Comparison of ENCODE assay signal across 18 cellular contexts in genomic region chr7:51262796-51263519, GRCh38. TPM values are rescaled to one million over a fixed set of nuclear protein-coding genes. Genes with fewer than 3 reads are reported as not detected.
DNase-seq lines count a peak whose midpoint lies in the region; ATAC-seq and TF ChIP-seq lines count a peak whose summit lies in the region.
"Had no signal": no experiment of that assay in that cellular context is flagged by ENCODE, and none has a peak within 500 bp of the region (broad histone marks: within the 10 kb centered on the region; RNA-seq: fewer than 3 reads in every experiment).

No MANE protein-coding gene starts in this region.

- WGBS in hepatocyte (ENCODE audit: low lambda C conversion rate, missing lambda C conversion rate) = 92% methylated on average over 12 of the region's 12 CpGs
- WGBS in prostate gland = 86% methylated on average over 12 of the region's 12 CpGs

- peaks cover 75% of the 10 kb centered on the region for H3K79me2 ChIP-seq in hepatocyte

- H3K27ac Mint-ChIP-seq in stimulated activated memory B cell treated with anti-CD40 and anti-IgM and Interleukin-4, amounts not matched to agents 10 μg/mL and 1 μg/mL and 100 μg/mL, for 72 hours = no peak overlapping the region
- H3K27ac Mint-ChIP-seq: CD4-positive, alpha-beta T cell; HFFc6; stimulated activated effector memory CD8-positive, alpha-beta T cell treated with anti-CD3 and anti-CD28 coated beads, Interleukin-12 subunit alpha, Interleukin-12 subunit beta, amount 100 ng/mL, for 72 hours had no signal

- H3K9me2 ChIP-seq in hepatocyte (replicated peaks; ENCODE audit: insufficient read depth) = no peaks in the 10 kb centered on the region

- no peaks in the 10 kb centered on the region for H3K36me3 Mint-ChIP-seq in stimulated activated memory B cell treated with anti-CD40 and anti-IgM and Interleukin-4, amounts not matched to agents 10 μg/mL and 1 μg/mL and 100 μg/mL, for 72 hours
- H3K36me3 Mint-ChIP-seq: stimulated activated effector memory CD8-positive, alpha-beta T cell treated with anti-CD3 and anti-CD28 coated beads, Interleukin-12 subunit alpha, Interleukin-12 subunit beta, amount 100 ng/mL, for 72 hours had no signal

- no peak overlapping the region for H3K4me3 Mint-ChIP-seq in stimulated activated memory B cell treated with anti-CD40 and anti-IgM and Interleukin-4, amounts not matched to agents 10 μg/mL and 1 μg/mL and 100 μg/mL, for 72 hours
- H3K4me3 Mint-ChIP-seq: CD4-positive, alpha-beta T cell; HFFc6; stimulated activated effector memory CD8-positive, alpha-beta T cell treated with anti-CD3 and anti-CD28 coated beads, Interleukin-12 subunit alpha, Interleukin-12 subunit beta, amount 100 ng/mL, for 72 hours had no signal

- TF ChIP-seq POLR2A in Peyer's patch (IDR thresholded peaks at IDR 0.05) (no peak), prostate gland (IDR thresholded peaks at IDR 0.05) (no peak)

- H3K9me3 Mint-ChIP-seq in stimulated activated memory B cell treated with anti-CD40 and anti-IgM and Interleukin-4, amounts not matched to agents 10 μg/mL and 1 μg/mL and 100 μg/mL, for 72 hours = no peaks in the 10 kb centered on the region
- H3K9me3 Mint-ChIP-seq: CD4-positive, alpha-beta T cell; stimulated activated effector memory CD8-positive, alpha-beta T cell treated with anti-CD3 and anti-CD28 coated beads, Interleukin-12 subunit alpha, Interleukin-12 subunit beta, amount 100 ng/mL, for 72 hours had no signal

- H3K4me1 ChIP-seq in Peyer's patch (peaks cover 0 to 44% (median 7%) of the 10 kb centered on the region in 4 donors), hepatocyte (ENCODE audit: insufficient read depth) (peaks cover 28% of the 10 kb centered on the region), prostate gland (replicated peaks) (peaks cover 27% of the 10 kb centered on the region)
- H3K4me1 ChIP-seq: uterus had no signal

- H3K4me3 ChIP-seq in Peyer's patch (no peak overlapping the region), hepatocyte (no peak overlapping the region), prostate gland (no peak overlapping the region)
- H3K4me3 ChIP-seq: uterus had no signal

- DNase-seq in Peyer's patch (no peak), hepatocyte (ENCODE audit: low spot score) (no peak), prostate gland (ENCODE audit: low spot score) (no peak), AML-193 (lab: John Stamatoyannopoulos, UW) (no peak), dermis blood vessel endothelial cell (no peak)
- DNase-seq: CD4-positive, alpha-beta T cell; effector memory CD4-positive, alpha-beta T cell; HFFc6; kidney; NCI-H187 treated with DMSO at 0.1 percent for 48 hours; NCI-H446; T-helper 2 cell; uterus had no signal

- intact Hi-C loops in prostate gland (cut with DNase I) = no loop called here

- no peaks in the 10 kb centered on the region for H3K4me1 Mint-ChIP-seq in stimulated activated memory B cell treated with anti-CD40 and anti-IgM and Interleukin-4, amounts not matched to agents 10 μg/mL and 1 μg/mL and 100 μg/mL, for 72 hours
- H3K4me1 Mint-ChIP-seq: stimulated activated effector memory CD8-positive, alpha-beta T cell treated with anti-CD3 and anti-CD28 coated beads, Interleukin-12 subunit alpha, Interleukin-12 subunit beta, amount 100 ng/mL, for 72 hours had no signal

- H3K27me3 Mint-ChIP-seq in stimulated activated memory B cell treated with anti-CD40 and anti-IgM and Interleukin-4, amounts not matched to agents 10 μg/mL and 1 μg/mL and 100 μg/mL, for 72 hours = no peaks in the 10 kb centered on the region
- H3K27me3 Mint-ChIP-seq: CD4-positive, alpha-beta T cell had no signal

- peaks cover 4% of the 10 kb centered on the region for H4K20me1 ChIP-seq in hepatocyte (ENCODE audit: insufficient read depth, poor library complexity, severe bottlenecking)

- H3K9me3 ChIP-seq in Peyer's patch (no peaks in the 10 kb centered on the region), hepatocyte (ENCODE audit: low read depth) (no peaks in the 10 kb centered on the region), prostate gland (no peaks in the 10 kb centered on the region)
- H3K9me3 ChIP-seq: uterus had no signal

- H3K27me3 ChIP-seq in Peyer's patch (no peaks in the 10 kb centered on the region), hepatocyte (no peaks in the 10 kb centered on the region), prostate gland (replicated peaks; ENCODE audit: insufficient read depth) (no peaks in the 10 kb centered on the region)
- H3K27me3 ChIP-seq: uterus had no signal

- H3K36me3 ChIP-seq in Peyer's patch (no peaks in the 10 kb centered on the region), hepatocyte (replicated peaks; ENCODE audit: insufficient read depth, low read depth) (no peaks in the 10 kb centered on the region), prostate gland (no peaks in the 10 kb centered on the region)
- H3K36me3 ChIP-seq: uterus had no signal

- no peak for ATAC-seq in HG03432 (IDR thresholded peaks at IDR 0.05; ENCODE audit: unreplicated experiment)
- no peak for ATAC-seq in stimulated activated memory B cell treated with anti-CD40 and anti-IgM and Interleukin-4, amounts not matched to agents 10 μg/mL and 1 μg/mL and 100 μg/mL, for 72 hours

- H3K4me2 ChIP-seq in hepatocyte = peak overlapping the region; percentile 2

- no peak overlapping the region for H2AFZ ChIP-seq in hepatocyte

- no peak for TF ChIP-seq CTCF in C4-2B (conservative IDR thresholded peaks at IDR 0.05)
- no peak for TF ChIP-seq CTCF in Peyer's patch (IDR thresholded peaks at IDR 0.05)
- TF ChIP-seq CTCF in hepatocyte (IDR thresholded peaks at IDR 0.05; ENCODE audit: poor library complexity) = no peak
- TF ChIP-seq CTCF in prostate gland (IDR thresholded peaks at IDR 0.05) = no peak

- H3K27ac ChIP-seq in C4-2B (peak overlapping the region; percentile 74), Peyer's patch (peak overlapping the region in 3 of 4 donors; percentile 37 to 83 (median 76)), hepatocyte (peak overlapping the region; percentile 56), prostate gland (peak overlapping the region; percentile 83 to 84)
- H3K27ac ChIP-seq: uterus had no signal

RNA-seq across cellular contexts. Expression of gene COBL, which starts 53.7 kb away (rescaled TPM):
- 100 to 1,000 TPM in 3 of 4 donors, 10 to 100 TPM in 1; 25.6 to 129 (median 116) TPM for total RNA-seq in Peyer's patch
- total RNA-seq in hepatocyte = 17.9 and 20.5 TPM in 2 replicates
- polyA plus RNA-seq in hepatocyte = 7.8 and 8.6 TPM in 2 replicates
- total RNA-seq in prostate gland = 10 to 100 TPM; 36.5 to 46.6 TPM
- under 0.01 TPM in 1 of 2 replicates, not detected in the other for total RNA-seq in dermis blood vessel endothelial cell
- total RNA-seq: activated CD8-positive, alpha-beta memory T cell treated with anti-CD3 and anti-CD28 coated beads for 36 hours; CD4-positive, alpha-beta T cell; HFFc6 had no signal

Comparison
In these comparisons a context has a peak if more than half of its experiments do, and no peak if none do; other contexts are left out.
1. RNA of gene COBL, which starts 53.7 kb away (total RNA-seq): 25.6 to 129 TPM in Peyer's patch, 36.5 to 46.6 TPM in prostate gland and 17.9 to 20.5 TPM in hepatocyte; under 0.01 TPM in dermis blood vessel endothelial cell; every median in the first group is over 10 times any median in the second.
2. Peak in every context shown above with its lines, with median percentiles within 50 percentile points of each other: H3K27ac ChIP-seq.